Comparison of ENCODE assay signal across 2 cellular contexts in genomic region chr19:1038995-1039645, GRCh38.
A peak's percentile ranks its signal among the peaks of the same experiment; 100 is the strongest.
TF ChIP-seq lines count a peak whose summit lies in the region.

No MANE protein-coding gene starts in this region.

TF ChIP-seq in IMR-90, 13 proteins besides CTCF, POLR2A, EP300 and RAD21:
- TF ChIP-seq SMC3 (IDR thresholded peaks at IDR 0.05; ENCODE audit: low read depth, low read length), result no peak
- no peak for TF ChIP-seq BHLHE40 (IDR thresholded peaks at IDR 0.05; ENCODE audit: low read depth, low read length)
- TF ChIP-seq CEBPB (IDR thresholded peaks at IDR 0.05; ENCODE audit: low read depth, low read length), result no peak
- no peak for TF ChIP-seq RCOR1 (IDR thresholded peaks at IDR 0.05; ENCODE audit: insufficient replicate concordance, low read length)
- TF ChIP-seq MAFK (IDR thresholded peaks at IDR 0.05; ENCODE audit: low read depth, low read length), result no peak
- no peak for TF ChIP-seq ELK1 (IDR thresholded peaks at IDR 0.05; ENCODE audit: borderline replicate concordance, low read depth, low read length)
- no peak for TF ChIP-seq RFX5 (IDR thresholded peaks at IDR 0.05; ENCODE audit: low read depth, low read length)
- no peak for TF ChIP-seq USF2 (IDR thresholded peaks at IDR 0.05; ENCODE audit: low read depth, low read length)
- TF ChIP-seq MXI1 (IDR thresholded peaks at IDR 0.05; ENCODE audit: borderline replicate concordance, low read depth, low read length), result no peak
- TF ChIP-seq FOS (IDR thresholded peaks at IDR 0.05; ENCODE audit: low read depth, low read length), result no peak
- no peak for TF ChIP-seq MAZ (IDR thresholded peaks at IDR 0.05; ENCODE audit: borderline replicate concordance, low read depth, low read length)
- no peak for TF ChIP-seq NFE2L2 (IDR thresholded peaks at IDR 0.05; ENCODE audit: low read depth, low read length)
- no peak for TF ChIP-seq CHD1 (IDR thresholded peaks at IDR 0.05; ENCODE audit: low read depth, low read length)

TF ChIP-seq in K562, 482 proteins besides CTCF, POLR2A, EP300 and RAD21 (continues in another document):
- TF ChIP-seq HINFP (tag; conservative IDR thresholded peaks at IDR 0.05; ENCODE audit: low read depth) (no peak), ZNF583 (CRISPR knock-in tag; IDR thresholded peaks at IDR 0.05) (no peak), POLR3G (IDR thresholded peaks at IDR 0.05; ENCODE audit: extremely low read depth, insufficient read length, insufficient replicate concordance) (no peak), KAT2B (IDR thresholded peaks at IDR 0.05; ENCODE audit: low read depth, low read length) (no peak), SMAD3 (CRISPR knock-in tag; conservative IDR thresholded peaks at IDR 0.05) (no peak), CBX8 (IDR thresholded peaks at IDR 0.05; ENCODE audit: borderline replicate concordance, extremely low read depth, low read depth, low read length, poor library complexity, severe bottlenecking) (no peak), E2F4 (CRISPR knock-in tag; IDR thresholded peaks at IDR 0.05; ENCODE audit: low read depth) (no peak), SP1 (CRISPR knock-in tag; IDR thresholded peaks at IDR 0.05) (no peak), ZBTB49 (CRISPR knock-in tag; IDR thresholded peaks at IDR 0.05; ENCODE audit: borderline replicate concordance) (no peak), PRPF4 (IDR thresholded peaks at IDR 0.05; ENCODE audit: insufficient read depth, low read depth, low read length, poor library complexity, severe bottlenecking) (no peak), POLR2AphosphoS2 (IDR thresholded peaks at IDR 0.05; ENCODE audit: low read length) (peak; percentile 60; the same call in 1 of the 2 replicates), ZKSCAN8 (CRISPR knock-in tag; IDR thresholded peaks at IDR 0.05) (no peak), ELK3 (CRISPR knock-in tag; IDR thresholded peaks at IDR 0.05) (no peak), SRSF9 (IDR thresholded peaks at IDR 0.05; ENCODE audit: borderline replicate concordance, low read depth, low read length) (no peak), ATF7 (IDR thresholded peaks at IDR 0.05) (no peak), PHF21A (IDR thresholded peaks at IDR 0.05; ENCODE audit: borderline replicate concordance, low read depth) (no peak), RBBP5 (IDR thresholded peaks at IDR 0.05; ENCODE audit: borderline replicate concordance, insufficient read depth, low read length, poor library complexity, severe bottlenecking) (no peak), ZKSCAN1 (IDR thresholded peaks at IDR 0.05; ENCODE audit: low read depth, low read length) (no peak), JUND (IDR thresholded peaks at IDR 0.05; ENCODE audit: borderline replicate concordance, low read depth, low read length) (no peak), JUND (tag; IDR thresholded peaks at IDR 0.05; ENCODE audit: borderline replicate concordance, low read depth, low read length) (0 out of 3 replicates have a peak, but pooled peaks have one; percentile 25), MNT (conservative IDR thresholded peaks at IDR 0.05) (no peak), HMGXB4 (CRISPR knock-in tag; IDR thresholded peaks at IDR 0.05) (no peak), ZSCAN32 (CRISPR knock-in tag; IDR thresholded peaks at IDR 0.05) (no peak), ZNF217 (CRISPR knock-in tag; IDR thresholded peaks at IDR 0.05) (no peak), LEF1 (IDR thresholded peaks at IDR 0.05) (no peak), RBM22 (IDR thresholded peaks at IDR 0.05; ENCODE audit: low read depth, low read length, poor library complexity, severe bottlenecking) (no peak), AFF1 (IDR thresholded peaks at IDR 0.05; ENCODE audit: low read depth in 1 of 2, partially characterized antibody in 2 of 2) (no peak), NCOA6 (IDR thresholded peaks at IDR 0.05) (no peak), MAZ (CRISPR knock-in tag; conservative IDR thresholded peaks at IDR 0.05 in 1 of 2, IDR thresholded peaks at IDR 0.05 in 1 of 2) (no peak), PBX2 (CRISPR knock-in tag; IDR thresholded peaks at IDR 0.05; ENCODE audit: low read depth) (no peak), PBX2 (tag; conservative IDR thresholded peaks at IDR 0.05; ENCODE audit: low read depth) (no peak), VEZF1 (CRISPR knock-in tag; IDR thresholded peaks at IDR 0.05) (no peak; the same call in 1 of the 2 replicates), TCF7 (IDR thresholded peaks at IDR 0.05; ENCODE audit: borderline replicate concordance) (no peak), TGIF2 (CRISPR knock-in tag; IDR thresholded peaks at IDR 0.05) (no peak), XRCC4 (IDR thresholded peaks at IDR 0.05; ENCODE audit: extremely low read depth, insufficient read depth, insufficient read length) (no peak), CBFA2T2 (conservative IDR thresholded peaks at IDR 0.05) (no peak), HNRNPH1 (optimal IDR thresholded peaks at IDR 0.05; ENCODE audit: low read depth, low read length) (no peak)
